In the genomic region with DNA sequence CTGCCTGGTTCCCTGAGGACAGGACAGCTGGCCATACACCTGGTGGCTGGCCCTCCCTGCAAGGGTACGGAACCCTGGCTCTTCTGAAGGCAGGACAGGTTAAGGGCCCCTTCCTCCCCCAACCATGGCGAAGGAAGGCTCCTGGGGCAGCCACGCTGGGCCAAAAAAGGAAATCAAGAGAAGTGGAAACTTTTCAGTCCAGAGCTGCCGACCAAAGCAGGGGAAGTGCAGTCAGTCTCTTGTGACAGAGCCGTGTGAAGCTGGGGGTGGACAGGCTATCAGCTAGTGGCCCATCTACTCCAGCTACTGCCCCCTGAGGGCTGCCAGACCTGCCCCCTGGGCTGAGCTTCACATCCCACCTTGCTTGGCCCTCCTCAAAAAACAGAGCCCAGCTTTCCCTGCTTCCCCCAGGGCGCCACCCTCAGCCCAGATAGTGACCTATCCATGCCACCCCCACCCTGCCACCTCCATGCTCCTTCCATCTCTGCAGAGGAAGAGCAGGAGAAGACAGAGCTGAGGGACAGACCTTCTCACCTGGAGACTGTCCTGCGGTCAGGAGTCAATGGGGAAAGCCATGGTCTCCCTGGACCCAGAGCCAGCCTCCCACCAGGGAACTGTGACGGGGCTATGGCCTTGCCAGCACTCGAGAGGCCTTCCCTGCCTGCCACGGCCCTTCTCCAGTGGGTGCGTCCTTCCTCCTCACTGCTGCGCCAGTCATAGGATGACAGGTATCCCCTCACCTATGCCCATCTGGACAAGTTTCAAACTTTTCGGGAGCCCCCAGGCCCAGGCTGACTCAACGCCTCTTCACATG, we compare ENCODE assay signal across 12 cellular contexts. TPM values are rescaled to one million over a fixed set of nuclear protein-coding genes. Genes with fewer than 3 reads are reported as not detected.
DNase-seq lines count a peak whose midpoint lies in the region; ATAC-seq and TF ChIP-seq lines count a peak whose summit lies in the region.
"Had no signal": no experiment of that assay in that cellular context is flagged by ENCODE, and none has a peak within 500 bp of the region (broad histone marks: within the 10 kb centered on the region; RNA-seq: fewer than 3 reads in every experiment).

No MANE protein-coding gene starts in this region.

- H3K27ac ChIP-seq in AG04450 (ENCODE audit: low read depth, low read length) (peak overlapping the region; percentile 47), Peyer's patch (peak overlapping the region; percentile 9 to 93 (median 35)), dorsolateral prefrontal cortex (peak overlapping the region; percentile 47 to 100 (median 94))

- no peak for ATAC-seq in HG02763 (IDR thresholded peaks at IDR 0.05; ENCODE audit: unreplicated experiment)
- ATAC-seq in GM19351 (IDR thresholded peaks at IDR 0.05; ENCODE audit: unreplicated experiment), result no peak
- ATAC-seq: CD8-positive, alpha-beta T cell had no signal

- TF ChIP-seq CTCF in AG04450 (IDR thresholded peaks at IDR 0.05; ENCODE audit: low read depth, low read length) (no peak), GM12865 (IDR thresholded peaks at IDR 0.05; ENCODE audit: insufficient read depth, low read depth, low read length, missing control alignments) (no peak), Peyer's patch (IDR thresholded peaks at IDR 0.05) (no peak), dorsolateral prefrontal cortex (IDR thresholded peaks at IDR 0.05 in 54 of 56, conservative IDR thresholded peaks at IDR 0.05 in 2 of 56; ENCODE audit: low read depth in 1 of 56, partially characterized antibody in 56 of 56) (no peak)

- H3K9me3 ChIP-seq in AG04450 (ENCODE audit: control insufficient read depth, insufficient read depth, low read length) (no peaks in the 10 kb centered on the region; the same call in 1 of the 2 replicates), Peyer's patch (no peaks in the 10 kb centered on the region)

- POLR2A ChIA-PET in AG04450 (lab: Yijun Ruan, JAX), result no interaction called here

- H3K4me1 ChIP-seq in Peyer's patch, result peaks cover 0 to 30% (median 11%) of the 10 kb centered on the region in 4 donors

- H3K4me3 ChIP-seq in AG04450 (ENCODE audit: low read depth, low read length) (no peak overlapping the region), GM12865 (ENCODE audit: low read depth, low read length) (peak overlapping the region; percentile 91), Peyer's patch (peak overlapping the region in 1 of 4 donors; percentile 79), dorsolateral prefrontal cortex (peak overlapping the region in 20 of 59 donors; percentile 3 to 98 (median 20))
- H3K4me3 ChIP-seq: lung had no signal

- H3K36me3 ChIP-seq in Peyer's patch, result no peaks in the 10 kb centered on the region

- CTCF ChIA-PET in AG04450 (lab: Charles Lee), result interaction anchor here (0.9 to 1.9 kb wide), 2 partner anchors 10 to 13 kb away, joined by 3 to 11 read pairs; no protein-coding TSS in a partner anchor

- DNase-seq in AG04450 (ENCODE audit: low read depth, low spot score) (no peak), GM12865 (ENCODE audit: low read depth) (no peak), Peyer's patch (peak; percentile 43 to 66 (median 52)), dorsolateral prefrontal cortex (no peak), NCI-H526 treated with DMSO at 0.1 percent for 48 hours (lab: John Stamatoyannopoulos, UW) (no peak), dermis blood vessel endothelial cell (no peak)
- DNase-seq: CD8-positive, alpha-beta T cell; GOT3; NCI-H1694 treated with DMSO at 0.1 percent for 48 hours had no signal

- no peaks in the 10 kb centered on the region for H3K27me3 ChIP-seq in AG04450 (ENCODE audit: control insufficient read depth, insufficient read depth, low read length)
- peaks cover 0 to 9% of the 10 kb centered on the region in 2 donors for H3K27me3 ChIP-seq in Peyer's patch
- H3K27me3 ChIP-seq in dorsolateral prefrontal cortex, result no peaks in the 10 kb centered on the region

- no peak for TF ChIP-seq POLR2A in Peyer's patch (IDR thresholded peaks at IDR 0.05)

- intact Hi-C loops in dorsolateral prefrontal cortex (cut with DNase I), result no loop called here

RNA-seq across cellular contexts. Expression of gene SEMA7A, which starts 4.6 kb away (rescaled TPM):
- 7.5 and 11.4 TPM in 2 replicates for polyA plus RNA-seq in AG04450 (2011; rRNA removed)
- polyA minus RNA-seq in AG04450 (2011; rRNA and poly(A)+ RNA removed), result 12.9 and 16.0 TPM in 2 replicates
- total RNA-seq in Peyer's patch (10 to 100 TPM in 1 of 4 donors, 1 to 10 TPM in 3; 1.5 to 42.9 (median 1.6) TPM), dorsolateral prefrontal cortex (100 to 1,000 TPM in 2 of 120 experiments, 10 to 100 TPM in 118; 34.1 to 116 (median 63.6) TPM), dermis blood vessel endothelial cell (0.51 and 2.2 TPM in 2 replicates)

RNA-seq across cellular contexts. Expression of gene UBL7, which starts 31.8 kb away (rescaled TPM):
- polyA plus RNA-seq in AG04450 (2011; rRNA removed), result 76.6 and 82.8 TPM in 2 replicates
- 50.3 and 74.2 TPM in 2 replicates for polyA minus RNA-seq in AG04450 (2011; rRNA and poly(A)+ RNA removed)
- total RNA-seq in Peyer's patch (10 to 100 TPM; 22.3 to 39.6 (median 32.6) TPM), dorsolateral prefrontal cortex (100 to 1,000 TPM in 1 of 120 experiments, 10 to 100 TPM in 119; 46.8 to 107 (median 78.1) TPM), dermis blood vessel endothelial cell (36.4 and 43.1 TPM in 2 replicates)

Comparison
In these comparisons a context has a peak if more than half of its experiments do, and no peak if none do; other contexts are left out.
1. DNase-seq: peak in Peyer's patch (3 of 3); none in AG04450 (single experiment), GM12865 (single experiment), dorsolateral prefrontal cortex (0 of 10), NCI-H526 treated with DMSO at 0.1 percent for 48 hours (single experiment) and dermis blood vessel endothelial cell (single experiment).
2. H3K27ac ChIP-seq: peak in every context shown above with its lines; median percentile 94 in dorsolateral prefrontal cortex; 47 in AG04450; 35 in Peyer's patch.